ENCODE assay signal across 8 cellular contexts in the genomic region with DNA sequence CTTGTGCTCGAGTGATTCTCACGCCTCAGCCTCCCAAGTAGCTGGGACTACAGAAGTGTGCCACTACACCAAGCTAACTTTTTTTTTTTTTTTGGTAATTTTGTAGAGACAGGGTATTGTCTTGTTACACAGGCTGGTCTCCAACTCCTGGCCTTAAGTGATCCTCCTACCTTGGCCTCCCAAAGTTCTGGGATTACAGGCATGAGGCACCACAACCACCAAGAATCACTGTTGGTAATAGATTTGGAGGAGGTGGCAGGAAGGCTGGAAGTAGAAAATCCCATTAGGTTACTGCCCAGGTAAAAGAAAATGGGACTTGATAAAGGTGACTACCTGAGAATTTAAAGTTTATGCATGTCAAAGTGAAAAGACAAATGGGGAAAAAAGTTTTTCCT. TPM values are rescaled to one million over a fixed set of nuclear protein-coding genes. Genes with fewer than 3 reads are reported as not detected.
A peak's percentile ranks its signal among the peaks of the same experiment; 100 is the strongest.
DNase-seq lines count a peak whose midpoint lies in the region; ATAC-seq, FAIRE-seq and TF ChIP-seq lines count a peak whose summit lies in the region.

No MANE protein-coding gene starts in this region.

- peaks cover 6% of the 10 kb centered on the region; the same call in 1 of the 2 replicates for H3K9me3 Mint-ChIP-seq in HFFc6
- no peaks in the 10 kb centered on the region for H3K9me3 Mint-ChIP-seq in activated naive CD8-positive, alpha-beta T cell treated with anti-CD3 and anti-CD28 coated beads for 36 hours
- H3K9me3 Mint-ChIP-seq in memory B cell, result no peaks in the 10 kb centered on the region

- H3K27me3 Mint-ChIP-seq in HFFc6 (ENCODE audit: insufficient read depth) (no peaks in the 10 kb centered on the region), memory B cell (peaks cover 2% of the 10 kb centered on the region)
- no peaks in the 10 kb centered on the region for H3K27me3 Mint-ChIP-seq in activated naive CD8-positive, alpha-beta T cell treated with anti-CD3 and anti-CD28 coated beads for 36 hours

- peak overlapping the region; percentile 93; the same call in 1 of the 2 replicates for H3K27ac Mint-ChIP-seq in HFFc6
- peak overlapping the region; percentile 88 for H3K27ac Mint-ChIP-seq in activated naive CD8-positive, alpha-beta T cell treated with anti-CD3 and anti-CD28 coated beads for 36 hours
- H3K27ac Mint-ChIP-seq in memory B cell, result no peak overlapping the region

- no peak for FAIRE-seq in GM12891 (lab: Jason Lieb, UNC)

- DNase-seq in AG09309 (ENCODE audit: low read depth), result no peak
- no peak for DNase-seq in HFFc6
- no peak for DNase-seq in activated naive CD8-positive, alpha-beta T cell treated with anti-CD3 and anti-CD28 coated beads for 36 hours
- DNase-seq in memory B cell (ENCODE audit: low spot score in 2 of 2), result no peak
- DNase-seq in GM12891 (ENCODE audit: insufficient read length, low spot score), result no peak
- no peak for DNase-seq in cerebellar nuclear complex (lab: John Stamatoyannopoulos, UW)
- no peak for DNase-seq in NCI-H1436 treated with DMSO at 0.1 percent for 48 hours (lab: John Stamatoyannopoulos, UW)

- H3K36me3 Mint-ChIP-seq in HFFc6 (ENCODE audit: low read depth) (peaks cover 25% of the 10 kb centered on the region), memory B cell (peaks cover 2% of the 10 kb centered on the region)
- H3K36me3 Mint-ChIP-seq in activated naive CD8-positive, alpha-beta T cell treated with anti-CD3 and anti-CD28 coated beads for 36 hours, result peaks cover 36% of the 10 kb centered on the region

- TF ChIP-seq CTCF in AG09309 (IDR thresholded peaks at IDR 0.05; ENCODE audit: control insufficient read depth, insufficient read depth, low read depth, low read length, missing control alignments) (no peak), HFFc6 (IDR thresholded peaks at IDR 0.05) (no peak)

- no peak for ATAC-seq in memory B cell (ENCODE audit: low read depth)
- ATAC-seq in GM18907 (IDR thresholded peaks at IDR 0.05; ENCODE audit: unreplicated experiment), result no peak

- H3K4me3 Mint-ChIP-seq in HFFc6 (peak overlapping the region; percentile 94), memory B cell (peak overlapping the region; percentile 14)
- H3K4me3 Mint-ChIP-seq in activated naive CD8-positive, alpha-beta T cell treated with anti-CD3 and anti-CD28 coated beads for 36 hours, result peak overlapping the region; percentile 93

- peaks cover 75% of the 10 kb centered on the region for H3K4me1 Mint-ChIP-seq in HFFc6 (ENCODE audit: low read depth)
- H3K4me1 Mint-ChIP-seq in activated naive CD8-positive, alpha-beta T cell treated with anti-CD3 and anti-CD28 coated beads for 36 hours, result peaks cover 58% of the 10 kb centered on the region
- peaks cover 25% of the 10 kb centered on the region for H3K4me1 Mint-ChIP-seq in memory B cell

- peak overlapping the region; percentile 75 for H3K4me3 ChIP-seq in AG09309 (ENCODE audit: control insufficient read depth, low read depth, low read length)

- no peak for TF ChIP-seq POLR2A in GM12891 (IDR thresholded peaks at IDR 0.05; ENCODE audit: low read depth, low read length)

TF ChIP-seq in GM12891, 5 proteins besides CTCF, POLR2A, EP300 and RAD21:
- TF ChIP-seq POLR2AphosphoS5 (IDR thresholded peaks at IDR 0.05; ENCODE audit: low read depth, low read length), result no peak
- TF ChIP-seq TAF1 (IDR thresholded peaks at IDR 0.05; ENCODE audit: low read depth, low read length), result no peak
- TF ChIP-seq SPI1 (IDR thresholded peaks at IDR 0.05; ENCODE audit: low read depth, low read length), result no peak
- no peak for TF ChIP-seq POU2F2 (IDR thresholded peaks at IDR 0.05; ENCODE audit: low read depth, low read length)
- no peak for TF ChIP-seq PAX5 (IDR thresholded peaks at IDR 0.05; ENCODE audit: insufficient read depth, low read length, severe bottlenecking)

RNA-seq across cellular contexts. Expression of gene CDCA4, which starts 1.4 kb away (rescaled TPM):
- total RNA-seq in HFFc6 (2021; fragmentation: NEBNext Ultra II Directional; extraction: Animal tissue kit (Norgen Biotek cat#: 25700)), result 10 to 100 TPM; 11.6 to 20.3 (median 18.4) TPM
- 10 to 100 TPM; 89.7 to 89.8 TPM for total RNA-seq in activated naive CD8-positive, alpha-beta T cell treated with anti-CD3 and anti-CD28 coated beads for 36 hours
- 35.1 TPM for polyA plus RNA-seq in GM12891 (2012; ENCODE audit: low read depth, missing spikeins)

RNA-seq across cellular contexts. Expression of gene CLBA1, which starts 36.7 kb away (rescaled TPM):
- total RNA-seq in HFFc6 (2021; fragmentation: NEBNext Ultra II Directional; extraction: Animal tissue kit (Norgen Biotek cat#: 25700)), result 10 to 100 TPM in 2 of 6 experiments, 1 to 10 TPM in 4; 5.9 to 12.3 (median 7.9) TPM
- total RNA-seq in activated naive CD8-positive, alpha-beta T cell treated with anti-CD3 and anti-CD28 coated beads for 36 hours, result 1 to 10 TPM; 1.5 to 1.9 TPM
- 3.0 TPM for polyA plus RNA-seq in GM12891 (2012; ENCODE audit: low read depth, missing spikeins)

RNA-seq across cellular contexts. Expression of gene GPR132, which starts 43.0 kb away (rescaled TPM):
- total RNA-seq in HFFc6 (2021; fragmentation: NEBNext Ultra II Directional; extraction: Animal tissue kit (Norgen Biotek cat#: 25700)), result under 1 TPM in 2 of 6 experiments, not detected in 4; 0.05 to 0.14 TPM
- total RNA-seq in activated naive CD8-positive, alpha-beta T cell treated with anti-CD3 and anti-CD28 coated beads for 36 hours, result 10 to 100 TPM; 23.9 to 24.1 TPM
- polyA plus RNA-seq in GM12891 (2012; ENCODE audit: low read depth, missing spikeins), result 18.8 TPM

RNA-seq across cellular contexts. Expression of gene AHNAK2, which starts 44.1 kb away (rescaled TPM):
- total RNA-seq in HFFc6 (2021; fragmentation: NEBNext Ultra II Directional; extraction: Animal tissue kit (Norgen Biotek cat#: 25700)), result 10 to 100 TPM; 50.2 to 76.2 (median 73.7) TPM
- under 1 TPM in 1 of 2 experiments, not detected in 1; 0.02 TPM for total RNA-seq in activated naive CD8-positive, alpha-beta T cell treated with anti-CD3 and anti-CD28 coated beads for 36 hours
- 0.09 TPM for polyA plus RNA-seq in GM12891 (2012; ENCODE audit: low read depth, missing spikeins)

Comparison
In these comparisons a context has a peak if more than half of its experiments do, and no peak if none do; other contexts are left out.
1. H3K4me3 Mint-ChIP-seq: peak in every context shown above with its lines; median percentile 94 in HFFc6; 93 in activated naive CD8-positive, alpha-beta T cell treated with anti-CD3 and anti-CD28 coated beads for 36 hours; 14 in memory B cell.
2. RNA of gene CDCA4, which starts 1.4 kb away (total RNA-seq): 89.7 to 89.8 TPM in activated naive CD8-positive, alpha-beta T cell treated with anti-CD3 and anti-CD28 coated beads for 36 hours; 11.6 to 20.3 TPM in HFFc6; every median in the first group is over 4 times any median in the second.
3. RNA of gene GPR132, which starts 43.0 kb away (total RNA-seq): 23.9 to 24.1 TPM in activated naive CD8-positive, alpha-beta T cell treated with anti-CD3 and anti-CD28 coated beads for 36 hours; 0.05 to 0.14 TPM in HFFc6; every median in the first group is over 10 times any median in the second.